ENCODE assay signal across 9 cellular contexts in the genomic region with DNA sequence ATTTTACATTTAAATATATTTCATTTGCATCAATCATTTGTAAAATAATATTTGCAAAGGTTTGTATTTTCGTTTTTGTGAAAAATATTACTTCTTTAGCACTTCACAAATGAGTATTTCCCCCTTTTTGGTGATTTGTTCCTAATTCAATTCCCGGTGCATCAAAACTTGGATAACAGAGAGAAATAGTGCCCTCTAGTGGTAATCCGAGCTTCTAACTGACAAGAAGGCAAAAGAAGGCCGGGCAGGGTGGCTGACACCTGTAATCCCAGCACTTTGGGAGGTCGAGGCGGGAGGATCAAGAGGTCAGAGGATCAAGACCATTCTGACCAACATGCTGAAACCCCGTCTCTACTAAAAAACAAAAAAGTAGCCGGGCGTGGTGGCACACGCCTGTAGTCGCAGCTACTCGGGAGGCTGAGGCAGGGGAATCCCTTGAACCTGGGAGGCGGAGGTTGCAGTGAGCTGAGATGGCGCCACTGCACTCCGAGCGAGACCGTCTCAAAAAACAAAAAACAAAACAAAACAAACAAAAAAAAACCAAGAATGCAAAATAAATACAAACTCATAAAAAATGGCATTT.
DNase-seq lines count a peak whose midpoint lies in the region; ATAC-seq and TF ChIP-seq lines count a peak whose summit lies in the region.
"Had no signal": no experiment of that assay in that cellular context is flagged by ENCODE, and none has a peak within 500 bp of the region (broad histone marks: within the 10 kb centered on the region; RNA-seq: fewer than 3 reads in every experiment).

No MANE protein-coding gene starts in this region.

- no peaks in the 10 kb centered on the region for H3K79me2 ChIP-seq in MM.1S (ENCODE audit: low read length)

- TF ChIP-seq CTCF in MM.1S (IDR thresholded peaks at IDR 0.05; ENCODE audit: low read length) (peak; percentile 47), foreskin fibroblast (IDR thresholded peaks at IDR 0.05; ENCODE audit: low read depth, low read length) (peak; percentile 62)

- H3K4me1 ChIP-seq in MM.1S (ENCODE audit: low read length): no peaks in the 10 kb centered on the region
- H3K4me1 ChIP-seq in SJSA1 (replicated peaks): no peaks in the 10 kb centered on the region

- no peak overlapping the region for H3K4me3 ChIP-seq in MM.1S (ENCODE audit: low read length)
- H3K4me3 ChIP-seq in SJSA1: no peak overlapping the region
- no peak overlapping the region for H3K4me3 ChIP-seq in foreskin fibroblast (ENCODE audit: low read depth in 1 of 2, low read length in 2 of 2)

- H3K36me3 ChIP-seq in MM.1S (replicated peaks; ENCODE audit: insufficient read depth, low read length) (no peaks in the 10 kb centered on the region), SJSA1 (peaks cover 72% of the 10 kb centered on the region)

- H3K27ac ChIP-seq in MM.1S (ENCODE audit: low read length): no peak overlapping the region
- no peak overlapping the region for H3K27ac ChIP-seq in SJSA1

- H2AFZ ChIP-seq in MM.1S (ENCODE audit: low read length): no peak overlapping the region

- ATAC-seq in GM21447 (IDR thresholded peaks at IDR 0.05; ENCODE audit: unreplicated experiment): peak; percentile 68
- no peak for ATAC-seq in GM21786 (IDR thresholded peaks at IDR 0.05; ENCODE audit: unreplicated experiment)
- ATAC-seq: right cardiac atrium had no signal

- no peak overlapping the region for H3K4me2 ChIP-seq in MM.1S (ENCODE audit: low read depth, low read length)

- DNase-seq in DMS114 treated with DMSO at 0.1 percent for 48 hours (lab: John Stamatoyannopoulos, UW; ENCODE audit: unreplicated experiment): peak; percentile 46
- peak; percentile 38 for DNase-seq in MM.1S
- peak; percentile 42 to 44 for DNase-seq in SJSA1 (ENCODE audit: low read depth in 1 of 2, low spot score in 2 of 2)
- DNase-seq in foreskin fibroblast: peak; percentile 35 to 79
- DNase-seq in stromal cell of bone marrow (ENCODE audit: low read depth): peak; percentile 40
- DNase-seq in mesenteric fat pad (ENCODE audit: low spot score): no peak

- H3K9me3 ChIP-seq in MM.1S (replicated peaks; ENCODE audit: insufficient read depth, low read length) (no peaks in the 10 kb centered on the region), SJSA1 (replicated peaks) (no peaks in the 10 kb centered on the region)

- H3F3A ChIP-seq in MM.1S (ENCODE audit: insufficient read depth, low read length): no peaks in the 10 kb centered on the region

- no peaks in the 10 kb centered on the region for H4K20me1 ChIP-seq in MM.1S (ENCODE audit: insufficient read depth, low read length)

- H3K9ac ChIP-seq in MM.1S (ENCODE audit: low read length): no peak overlapping the region

- no peaks in the 10 kb centered on the region for H3K9me2 ChIP-seq in MM.1S (replicated peaks; ENCODE audit: insufficient read depth, low read length)

- H3K27me3 ChIP-seq in MM.1S (replicated peaks; ENCODE audit: insufficient read depth, low read length) (no peaks in the 10 kb centered on the region), SJSA1 (replicated peaks) (no peaks in the 10 kb centered on the region)
